8 cellular contexts compared by ENCODE assay signal in the genomic region with DNA sequence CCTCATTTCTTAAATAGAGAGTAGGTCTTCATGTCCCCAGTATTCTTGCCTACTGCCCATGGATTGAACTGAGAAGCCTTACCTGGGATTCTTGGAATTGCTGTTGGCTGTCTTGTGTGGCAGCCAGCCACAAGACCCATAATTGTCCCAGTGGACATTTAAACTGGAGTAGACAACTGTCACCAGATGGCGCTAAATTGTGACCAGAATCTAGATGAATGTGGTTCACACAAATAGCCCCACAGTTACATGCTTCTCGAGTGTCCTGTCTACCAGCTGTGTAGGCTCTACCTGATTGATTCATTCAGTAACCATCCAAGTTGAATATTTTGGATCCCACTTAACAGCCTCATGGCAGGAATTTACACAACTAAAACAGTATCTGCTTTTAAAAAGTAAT.
DNase-seq lines count a peak whose midpoint lies in the region; ATAC-seq and TF ChIP-seq lines count a peak whose summit lies in the region.

No MANE protein-coding gene starts in this region.

- peak overlapping the region in 1 of 2 donors; percentile 45 for H3K27ac Mint-ChIP-seq in natural killer cell

- no peaks in the 10 kb centered on the region for H3K27me3 ChIP-seq in AG04450 (ENCODE audit: control insufficient read depth, insufficient read depth, low read length)

- H3K9me3 ChIP-seq in AG04450 (ENCODE audit: control insufficient read depth, insufficient read depth, low read length) = no peaks in the 10 kb centered on the region

- peak; percentile 17 for TF ChIP-seq CTCF in AG04450 (IDR thresholded peaks at IDR 0.05; ENCODE audit: low read depth, low read length)
- peak; percentile 53 for TF ChIP-seq CTCF in GM13976 (IDR thresholded peaks at IDR 0.05; ENCODE audit: borderline replicate concordance, control extremely low read depth, extremely low read depth, insufficient read depth, missing control alignments)
- no peak for TF ChIP-seq CTCF in natural killer cell (IDR thresholded peaks at IDR 0.05)

- H3K36me3 Mint-ChIP-seq in natural killer cell = no peaks in the 10 kb centered on the region

- no peaks in the 10 kb centered on the region for H3K27me3 Mint-ChIP-seq in natural killer cell (ENCODE audit: low read depth in 2 of 2)

- peaks cover 86 to 87% of the 10 kb centered on the region in 2 donors for H3K4me1 Mint-ChIP-seq in natural killer cell

- POLR2A ChIA-PET in AG04450 (lab: Yijun Ruan, JAX) = interaction anchor here (0.8 kb wide), 1 partner anchor 12 kb away, joined by 5 read pairs; no protein-coding TSS in a partner anchor

- intact Hi-C loops in natural killer cell (cut with micrococcal nuclease) = no loop called here

- in situ Hi-C loops in GM13976 (cut with MboI; ENCODE audit: low sequenced_read_pairs, unreplicated experiment) = no loop called here

- no peak overlapping the region for H3K4me3 ChIP-seq in AG04450 (ENCODE audit: low read depth, low read length)

- H3K4me3 Mint-ChIP-seq in natural killer cell = no peak overlapping the region

- CTCF ChIA-PET in AG04450 (lab: Charles Lee) = interaction anchor here (0.7 to 2.2 kb wide), 7 partner anchors 12 to 421 kb away, joined by 3 to 14 read pairs (median 3); no protein-coding TSS in a partner anchor

- ATAC-seq in HG03354 (IDR thresholded peaks at IDR 0.05; ENCODE audit: poor library complexity, severe bottlenecking, unreplicated experiment) = peak; percentile 85
- peak in 2 of 3 donors; percentile 48 to 64 for ATAC-seq in natural killer cell
- no peak for ATAC-seq in GM19397 (IDR thresholded peaks at IDR 0.05; ENCODE audit: unreplicated experiment)

- H3K27ac ChIP-seq in AG04450 (ENCODE audit: low read depth, low read length) (no peak overlapping the region), cingulate gyrus (ENCODE audit: low read depth, low read length) (peak overlapping the region; percentile 61)

- no peak for DNase-seq in AG04450 (ENCODE audit: low read depth, low spot score)
- DNase-seq in GM13976 (ENCODE audit: low spot score) = peak; percentile 43
- DNase-seq in NCI-H748 treated with DMSO at 0.1 percent for 48 hours (lab: John Stamatoyannopoulos, UW) = peak; percentile 15
- no peak for DNase-seq in natural killer cell
- no peak for DNase-seq in retina

- no peaks in the 10 kb centered on the region for H3K9me3 Mint-ChIP-seq in natural killer cell

Comparison
In these comparisons a context has a peak if more than half of its experiments do, and no peak if none do; other contexts are left out.
1. DNase-seq: peak in GM13976 (single experiment) and NCI-H748 treated with DMSO at 0.1 percent for 48 hours (single experiment); none in AG04450 (single experiment), natural killer cell (single experiment) and retina (single experiment).